In the genomic region with DNA sequence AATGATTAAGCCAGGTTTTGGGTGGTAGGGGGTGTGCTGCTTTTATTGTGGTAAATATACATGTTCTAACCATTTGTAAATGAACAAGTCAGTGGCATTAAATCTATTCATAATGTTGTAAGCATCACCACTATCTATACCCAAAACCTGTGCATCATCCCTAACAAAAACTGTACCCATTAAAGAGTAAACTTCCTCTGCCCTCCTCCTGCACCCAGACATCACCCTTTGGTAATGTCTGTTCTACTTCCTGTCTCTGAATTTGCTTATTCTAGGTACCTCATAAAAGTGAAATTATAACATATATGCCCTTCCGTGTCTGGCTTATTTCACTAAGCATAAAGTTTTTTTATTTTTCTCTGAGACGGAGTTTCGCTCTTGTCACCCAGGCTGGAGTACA, we compare ENCODE assay signal across 12 cellular contexts. TPM values are rescaled to one million over a fixed set of nuclear protein-coding genes. Genes with fewer than 3 reads are reported as not detected.
DNase-seq lines count a peak whose midpoint lies in the region; ATAC-seq, FAIRE-seq and TF ChIP-seq lines count a peak whose summit lies in the region.
"Had no signal": no experiment of that assay in that cellular context is flagged by ENCODE, and none has a peak within 500 bp of the region (broad histone marks: within the 10 kb centered on the region; RNA-seq: fewer than 3 reads in every experiment).

No MANE protein-coding gene starts in this region.

- H3K27me3 Mint-ChIP-seq in CD4-positive, CD25-positive, alpha-beta regulatory T cell: no peaks in the 10 kb centered on the region
- no peaks in the 10 kb centered on the region for H3K27me3 Mint-ChIP-seq in activated B cell treated with CpG ODN at 0.5 μM for 24 hours

- POLR2A ChIA-PET in activated B cell treated with CpG ODN at 0.5 μM for 24 hours (lab: Charles Lee): no interaction called here

- H3K36me3 Mint-ChIP-seq in CD4-positive, CD25-positive, alpha-beta regulatory T cell: peaks cover 47% of the 10 kb centered on the region
- H3K36me3 Mint-ChIP-seq in activated B cell treated with CpG ODN at 0.5 μM for 24 hours (ENCODE audit: low read depth): peaks cover 72% of the 10 kb centered on the region

- no peaks in the 10 kb centered on the region for H3K9me3 ChIP-seq in CD4-positive, CD25-positive, alpha-beta regulatory T cell (ENCODE audit: control insufficient read depth in 2 of 2, low read length in 2 of 2)
- H3K9me3 ChIP-seq: testis had no signal

- peak overlapping the region; percentile 47 to 91 (median 90) for H3K27ac Mint-ChIP-seq in CD4-positive, CD25-positive, alpha-beta regulatory T cell
- peak overlapping the region; percentile 19 for H3K27ac Mint-ChIP-seq in activated B cell treated with CpG ODN at 0.5 μM for 24 hours

- H3K27ac ChIP-seq in CD4-positive, CD25-positive, alpha-beta regulatory T cell (ENCODE audit: insufficient read depth, low read length, poor library complexity, severe bottlenecking): peak overlapping the region; percentile 62
- H3K27ac ChIP-seq: epithelial cell of prostate, testis had no signal

- ATAC-seq in CD4-positive, CD25-positive, alpha-beta regulatory T cell (ENCODE audit: low read depth in 2 of 2): peak; percentile 93 to 98
- ATAC-seq in activated B cell treated with CpG ODN at 0.5 μM for 24 hours (ENCODE audit: low read depth) (no peak), HG03457 (IDR thresholded peaks at IDR 0.05; ENCODE audit: unreplicated experiment) (no peak)

- FAIRE-seq in D721Med (lab: Jason Lieb, UNC): no peak
- FAIRE-seq: kidney had no signal

- TF ChIP-seq CTCF in activated B cell treated with CpG ODN at 0.5 μM for 24 hours (IDR thresholded peaks at IDR 0.05): no peak
- no peak for TF ChIP-seq CTCF in fibroblast of villous mesenchyme (IDR thresholded peaks at IDR 0.05; ENCODE audit: insufficient read depth, low read depth, low read length)
- TF ChIP-seq CTCF in D721Med (IDR thresholded peaks at IDR 0.05; ENCODE audit: insufficient read depth, missing control alignments): no peak
- no peak for TF ChIP-seq CTCF in GM13977 (IDR thresholded peaks at IDR 0.05; ENCODE audit: extremely low read depth, insufficient read depth, missing control alignments)

- CTCF ChIA-PET in activated B cell treated with CpG ODN at 0.5 μM for 24 hours (lab: Charles Lee): no interaction called here

- peak in 2 of 3 donors; percentile 66 to 76 for DNase-seq in CD4-positive, CD25-positive, alpha-beta regulatory T cell
- DNase-seq in EH (ENCODE audit: low read depth) (peak; percentile 6), activated B cell treated with CpG ODN at 0.5 μM for 24 hours (no peak), fibroblast of villous mesenchyme (ENCODE audit: low read depth) (peak; percentile 54), D721Med (ENCODE audit: insufficient read length, low spot score) (no peak), GM13977 (ENCODE audit: low spot score) (no peak)
- DNase-seq: kidney, NCI-H446, posterior cingulate gyrus, testis had no signal

- peaks cover 19 to 59% (median 37%) of the 10 kb centered on the region in 4 donors for H3K4me1 Mint-ChIP-seq in CD4-positive, CD25-positive, alpha-beta regulatory T cell
- H3K4me1 Mint-ChIP-seq in activated B cell treated with CpG ODN at 0.5 μM for 24 hours: peaks cover 14% of the 10 kb centered on the region

- no peaks in the 10 kb centered on the region for H3K9me3 Mint-ChIP-seq in CD4-positive, CD25-positive, alpha-beta regulatory T cell
- no peaks in the 10 kb centered on the region for H3K9me3 Mint-ChIP-seq in activated B cell treated with CpG ODN at 0.5 μM for 24 hours

- intact Hi-C loops in activated B cell treated with CpG ODN at 0.5 μM for 24 hours (cut with micrococcal nuclease): no loop called here

- H3K27me3 ChIP-seq in CD4-positive, CD25-positive, alpha-beta regulatory T cell (ENCODE audit: control insufficient read depth, insufficient read depth, low read length): no peaks in the 10 kb centered on the region
- H3K27me3 ChIP-seq: testis had no signal

- H3K4me3 ChIP-seq in CD4-positive, CD25-positive, alpha-beta regulatory T cell (ENCODE audit: low read depth, low read length): peak overlapping the region; percentile 62
- H3K4me3 ChIP-seq in fibroblast of villous mesenchyme (ENCODE audit: low read depth, low read length): no peak overlapping the region
- H3K4me3 ChIP-seq: testis had no signal

- H3K36me3 ChIP-seq in CD4-positive, CD25-positive, alpha-beta regulatory T cell (ENCODE audit: control insufficient read depth, insufficient read depth, low read length): peaks cover 41% of the 10 kb centered on the region

- H3K4me3 Mint-ChIP-seq in CD4-positive, CD25-positive, alpha-beta regulatory T cell: peak overlapping the region; percentile 2 to 54 (median 8)
- no peak overlapping the region for H3K4me3 Mint-ChIP-seq in activated B cell treated with CpG ODN at 0.5 μM for 24 hours

- H3K4me1 ChIP-seq in CD4-positive, CD25-positive, alpha-beta regulatory T cell (ENCODE audit: control insufficient read depth, insufficient read depth, low read length, poor library complexity, severe bottlenecking): peaks cover 14% of the 10 kb centered on the region
- H3K4me1 ChIP-seq: testis had no signal

- in situ Hi-C loops in GM13977 (cut with MboI; ENCODE audit: low pct_unique_long_range_greater_than_20kb, low sequenced_read_pairs, unreplicated experiment): no loop called here

RNA-seq across cellular contexts. Expression of a gene that starts 14.1 kb away (rescaled TPM):
- 40.2 TPM for total RNA-seq in CD4-positive, CD25-positive, alpha-beta regulatory T cell
- polyA plus RNA-seq in CD4-positive, CD25-positive, alpha-beta regulatory T cell: 10 to 100 TPM; 19.0 to 30.0 (median 24.9) TPM
- total RNA-seq in activated B cell treated with CpG ODN at 0.5 μM for 24 hours: 43.7 and 51.1 TPM in 2 replicates
- 43.8 and 51.0 TPM in 2 replicates for total RNA-seq in fibroblast of villous mesenchyme

Comparison
In these comparisons a context has a peak if more than half of its experiments do, and no peak if none do; other contexts are left out.
1. ATAC-seq: peak in CD4-positive, CD25-positive, alpha-beta regulatory T cell (2 of 2); none in activated B cell treated with CpG ODN at 0.5 μM for 24 hours (single experiment) and HG03457 (single experiment).
2. DNase-seq: peak in CD4-positive, CD25-positive, alpha-beta regulatory T cell (2 of 3), EH (single experiment) and fibroblast of villous mesenchyme (single experiment); none in activated B cell treated with CpG ODN at 0.5 μM for 24 hours (single experiment), D721Med (single experiment) and GM13977 (single experiment).